ENCODE assay signal across 8 cellular contexts in the genomic region with DNA sequence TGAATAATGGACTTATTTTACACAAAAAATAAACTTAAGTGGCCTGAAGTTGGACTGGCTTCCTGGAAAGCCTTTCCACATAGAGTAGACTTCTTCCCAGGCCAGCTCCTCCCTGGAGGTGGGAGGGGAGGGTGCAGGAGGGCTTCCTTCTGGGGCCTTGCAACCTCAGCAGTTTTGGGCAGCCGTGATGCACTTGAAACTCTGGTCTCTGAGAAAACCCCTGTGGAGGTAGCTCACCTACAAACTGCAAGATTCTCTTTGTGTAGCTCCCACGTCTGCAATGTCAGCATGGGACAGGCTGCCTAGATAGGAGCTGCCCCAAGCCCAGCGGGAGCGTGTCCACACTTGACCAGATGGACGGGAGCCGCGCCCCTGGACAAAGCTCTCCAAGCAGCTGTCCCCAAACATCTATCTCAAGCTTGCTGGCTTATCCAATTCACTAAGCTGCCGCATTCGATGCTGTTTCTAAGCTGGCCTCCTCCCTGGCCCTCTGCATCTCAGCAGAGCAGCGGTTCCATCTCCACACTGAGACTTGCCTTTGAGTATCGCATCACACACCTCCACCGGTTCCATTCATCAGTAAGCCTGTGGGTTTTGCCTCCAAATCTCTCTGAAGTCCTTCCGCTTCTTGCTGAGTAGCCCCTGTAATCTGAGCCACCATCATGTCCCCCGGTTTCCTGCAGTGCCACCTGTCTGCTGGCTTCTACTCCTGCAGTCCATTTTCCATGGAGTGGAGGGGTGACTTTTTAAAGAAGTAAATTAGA. TPM values are rescaled to one million over a fixed set of nuclear protein-coding genes. Genes with fewer than 3 reads are reported as not detected.
DNase-seq lines count a peak whose midpoint lies in the region; ATAC-seq lines count a peak whose summit lies in the region.

No MANE protein-coding gene starts in this region.

- peak overlapping the region; percentile 59 to 95 (median 76) for H3K4me3 Mint-ChIP-seq in CD8-positive, alpha-beta memory T cell
- peak overlapping the region; percentile 70 to 90 for H3K4me3 Mint-ChIP-seq in effector memory CD8-positive, alpha-beta T cell

- no peaks in the 10 kb centered on the region for H3K27me3 ChIP-seq in CD8-positive, alpha-beta memory T cell (ENCODE audit: insufficient read depth, low read length, poor library complexity, severe bottlenecking)

- no peaks in the 10 kb centered on the region for H3K36me3 ChIP-seq in CD8-positive, alpha-beta memory T cell (ENCODE audit: insufficient read depth, low read length)

- peak overlapping the region; percentile 54 to 95 (median 86) for H3K27ac Mint-ChIP-seq in CD8-positive, alpha-beta memory T cell
- H3K27ac Mint-ChIP-seq in effector memory CD8-positive, alpha-beta T cell: peak overlapping the region; percentile 69 to 86

- H3K4me1 ChIP-seq in CD8-positive, alpha-beta memory T cell (ENCODE audit: insufficient read depth, low read length): peaks cover 56% of the 10 kb centered on the region

- H3K9me3 Mint-ChIP-seq in CD8-positive, alpha-beta memory T cell: no peaks in the 10 kb centered on the region
- no peaks in the 10 kb centered on the region for H3K9me3 Mint-ChIP-seq in effector memory CD8-positive, alpha-beta T cell

- CTCF ChIA-PET in CD8-positive, alpha-beta memory T cell (lab: Charles Lee): interaction anchor here (0.9 to 5.3 kb wide), 9 partner anchors 8 to 52 kb away, joined by 3 to 70 read pairs (median 7); no protein-coding TSS in a partner anchor

- no peak for ATAC-seq in effector memory CD8-positive, alpha-beta T cell (replicated peaks)
- ATAC-seq in HG03432 (IDR thresholded peaks at IDR 0.05; ENCODE audit: unreplicated experiment) (no peak), HG02840 (IDR thresholded peaks at IDR 0.05; ENCODE audit: low FRiP score, unreplicated experiment) (no peak), HG03039 (IDR thresholded peaks at IDR 0.05; ENCODE audit: unreplicated experiment) (no peak)

- no peaks in the 10 kb centered on the region for H3K9me3 ChIP-seq in CD8-positive, alpha-beta memory T cell (ENCODE audit: low read length)

- peak overlapping the region; percentile 64 for H3K27ac ChIP-seq in CD8-positive, alpha-beta memory T cell (ENCODE audit: low read depth, low read length)

- H3K27me3 Mint-ChIP-seq in CD8-positive, alpha-beta memory T cell: no peaks in the 10 kb centered on the region
- H3K27me3 Mint-ChIP-seq in effector memory CD8-positive, alpha-beta T cell: no peaks in the 10 kb centered on the region

- peaks cover 0 to 6% (median 0%) of the 10 kb centered on the region in 3 donors for H3K36me3 Mint-ChIP-seq in CD8-positive, alpha-beta memory T cell
- H3K36me3 Mint-ChIP-seq in effector memory CD8-positive, alpha-beta T cell (ENCODE audit: insufficient read depth): peaks cover 19% of the 10 kb centered on the region

- H3K4me1 Mint-ChIP-seq in CD8-positive, alpha-beta memory T cell: peaks cover 52 to 61% (median 56%) of the 10 kb centered on the region in 3 donors
- peaks cover 48 to 53% of the 10 kb centered on the region in 2 donors for H3K4me1 Mint-ChIP-seq in effector memory CD8-positive, alpha-beta T cell (ENCODE audit: low read depth in 2 of 2)

- DNase-seq in CD8-positive, alpha-beta memory T cell: peak in 1 of 5 donors; percentile 44
- DNase-seq in HT1080 (ENCODE audit: low read depth) (peak; percentile 44), SHP77 treated with DMSO at 0.1 percent for 48 hours (lab: John Stamatoyannopoulos, UW) (peak; percentile 80), myocyte (ENCODE audit: low read depth) (peak; percentile 57)
- no peak for DNase-seq in effector memory CD8-positive, alpha-beta T cell

- peak overlapping the region; percentile 16 for H3K4me3 ChIP-seq in CD8-positive, alpha-beta memory T cell (ENCODE audit: low read length)

- POLR2A ChIA-PET in CD8-positive, alpha-beta memory T cell (lab: Charles Lee): interaction anchor here (1.5 to 2.0 kb wide), 2 partner anchors 9 to 30 kb away, joined by 5 to 12 read pairs; no protein-coding TSS in a partner anchor

RNA-seq across cellular contexts. Expression of a gene that starts 1.6 kb away (rescaled TPM):
- total RNA-seq in CD8-positive, alpha-beta memory T cell: 10 to 100 TPM; 34.8 to 37.1 TPM
- polyA plus RNA-seq in CD8-positive, alpha-beta memory T cell: 25.7 TPM
- 38.3 and 38.5 TPM in 2 replicates for total RNA-seq in HT1080 (2014; rRNA removed; shearing (Covaris generic))
- polyA plus RNA-seq in HT1080 (2015; cell fraction: cytosol; rRNA removed): 23.8 and 27.4 TPM in 2 replicates
- 63.2 and 72.4 TPM in 2 replicates for polyA plus RNA-seq in HT1080 (2015; cell fraction: nucleus; rRNA removed)
- 42.2 and 57.4 TPM in 2 replicates for total RNA-seq in myocyte
- 18.4 TPM for polyA plus RNA-seq in myocyte (2012)

Comparison
In these comparisons a context has a peak if more than half of its experiments do, and no peak if none do; other contexts are left out.
1. DNase-seq: peak in HT1080 (single experiment), SHP77 treated with DMSO at 0.1 percent for 48 hours (single experiment) and myocyte (single experiment); none in effector memory CD8-positive, alpha-beta T cell (0 of 3).